ENCODE assay signal across 10 cellular contexts in genomic region chr3:8499181-8499611, GRCh38.
DNase-seq lines count a peak whose midpoint lies in the region; ATAC-seq and TF ChIP-seq lines count a peak whose summit lies in the region.
"Had no signal": no experiment of that assay in that cellular context is flagged by ENCODE, and none has a peak within 500 bp of the region (broad histone marks: within the 10 kb centered on the region; RNA-seq: fewer than 3 reads in every experiment).

No MANE protein-coding gene starts in this region.

- peaks cover 7% of the 10 kb centered on the region for H3K36me3 Mint-ChIP-seq in nephron (ENCODE audit: low read depth)

- peaks cover 9% of the 10 kb centered on the region for H3K36me3 ChIP-seq in NT2/D1 (ENCODE audit: insufficient read depth, insufficient read length, low read length)

- H3K27ac Mint-ChIP-seq in nephron = peak overlapping the region; percentile 85 to 95 (median 93)

- no peak for TF ChIP-seq CTCF in fibroblast of pulmonary artery (IDR thresholded peaks at IDR 0.05; ENCODE audit: low read length, missing control alignments)
- no peak for TF ChIP-seq CTCF in nephron (IDR thresholded peaks at IDR 0.05; ENCODE audit: unreplicated experiment in 3 of 3)

- H3K4me3 ChIP-seq in NT2/D1 (ENCODE audit: insufficient read length, low read depth) (no peak overlapping the region), fibroblast of pulmonary artery (replicated peaks; ENCODE audit: low read depth, low read length) (no peak overlapping the region)
- H3K4me3 ChIP-seq: mucosa of descending colon had no signal

- peak; percentile 1 for DNase-seq in DMS79 (lab: John Stamatoyannopoulos, UW)
- peak; percentile 87 for DNase-seq in NT2/D1 (ENCODE audit: low read depth, low spot score)
- peak; percentile 74 for DNase-seq in fibroblast of pulmonary artery (ENCODE audit: low read depth)
- DNase-seq in activated effector memory CD4-positive, alpha-beta T cell treated with Interleukin-2 at 50 U/mL for 16 hours = no peak
- no peak for DNase-seq in NCI-H2107 treated with DMSO at 0.1 percent for 48 hours (lab: John Stamatoyannopoulos, UW; ENCODE audit: unreplicated experiment)
- DNase-seq: mucosa of descending colon, MV-4-11 had no signal

- ATAC-seq in GM18873 (IDR thresholded peaks at IDR 0.05; ENCODE audit: low FRiP score, unreplicated experiment) (no peak), HG02938 (IDR thresholded peaks at IDR 0.05; ENCODE audit: unreplicated experiment) (no peak)
- ATAC-seq: mucosa of descending colon had no signal

- no peaks in the 10 kb centered on the region for H3K27me3 ChIP-seq in NT2/D1 (ENCODE audit: insufficient read depth, insufficient read length)

- no peak overlapping the region for H3K9ac ChIP-seq in NT2/D1 (ENCODE audit: insufficient read length, low read depth)

- H3K9me3 Mint-ChIP-seq in nephron = no peaks in the 10 kb centered on the region

- H3K27me3 Mint-ChIP-seq in nephron (ENCODE audit: low read depth) = peaks cover 7% of the 10 kb centered on the region

- H3K4me1 ChIP-seq in NT2/D1 (ENCODE audit: insufficient read depth, insufficient read length) = peaks cover 9% of the 10 kb centered on the region

- peak overlapping the region; percentile 11 to 72 (median 40) for H3K4me3 Mint-ChIP-seq in nephron

- H3K4me1 Mint-ChIP-seq in nephron = peaks cover 57% of the 10 kb centered on the region

- H3K9me3 ChIP-seq in NT2/D1 (ENCODE audit: insufficient read depth, low read length) = no peaks in the 10 kb centered on the region
- H3K9me3 ChIP-seq: mucosa of descending colon had no signal

Comparison
In these comparisons a context has a peak if more than half of its experiments do, and no peak if none do; other contexts are left out.
1. DNase-seq: peak in DMS79 (single experiment), NT2/D1 (single experiment) and fibroblast of pulmonary artery (single experiment); none in activated effector memory CD4-positive, alpha-beta T cell treated with Interleukin-2 at 50 U/mL for 16 hours (single experiment) and NCI-H2107 treated with DMSO at 0.1 percent for 48 hours (single experiment).